In genomic region chr20:44056010-44056698, GRCh38 we compare ENCODE assay signal across 7 cellular contexts.
A peak's percentile ranks its signal among the peaks of the same experiment; 100 is the strongest.
DNase-seq lines count a peak whose midpoint lies in the region; ATAC-seq and TF ChIP-seq lines count a peak whose summit lies in the region.

No MANE protein-coding gene starts in this region.

- H3K27ac ChIP-seq in cardiac muscle cell (no peak overlapping the region), smooth muscle cell (ENCODE audit: low read depth) (no peak overlapping the region)

- H3K27me3 ChIP-seq in cardiac muscle cell (no peaks in the 10 kb centered on the region), smooth muscle cell (ENCODE audit: low read depth) (no peaks in the 10 kb centered on the region)

- peak; percentile 50 for DNase-seq in GM12865 (ENCODE audit: low read depth)
- peak; percentile 34 for DNase-seq in NCI-H2171 (lab: John Stamatoyannopoulos, UW)
- peak; percentile 35 to 40 for DNase-seq in activated CD8-positive, alpha-beta memory T cell treated with anti-CD3 and anti-CD28 coated beads for 4 hours (ENCODE audit: low read depth in 2 of 2)
- peak; percentile 27 to 71 for DNase-seq in cardiac muscle cell (ENCODE audit: low read depth in 1 of 2, low spot score in 1 of 2)
- no peak for DNase-seq in smooth muscle cell (lab: John Stamatoyannopoulos, UW; ENCODE audit: unreplicated experiment)
- DNase-seq in omental fat pad (ENCODE audit: low spot score), result no peak

- WGBS in smooth muscle cell (ENCODE audit: low lambda C conversion rate), result 64% methylated on average over 13 of the region's 13 CpGs

- no peak overlapping the region for H2AFZ ChIP-seq in smooth muscle cell (ENCODE audit: low read depth)

- H3K4me1 ChIP-seq in cardiac muscle cell (ENCODE audit: low read depth) (no peaks in the 10 kb centered on the region), smooth muscle cell (ENCODE audit: low read depth) (no peaks in the 10 kb centered on the region)

- no peaks in the 10 kb centered on the region for H3K79me2 ChIP-seq in smooth muscle cell (ENCODE audit: low read depth)

- H3K9ac ChIP-seq in smooth muscle cell (ENCODE audit: low read depth), result no peak overlapping the region

- no peaks in the 10 kb centered on the region for H3K9me3 ChIP-seq in cardiac muscle cell (ENCODE audit: low read depth)
- H3K9me3 ChIP-seq in smooth muscle cell (replicated peaks; ENCODE audit: low read depth), result no peaks in the 10 kb centered on the region

- no peaks in the 10 kb centered on the region for H3F3A ChIP-seq in smooth muscle cell (ENCODE audit: low read depth)

- H3K36me3 ChIP-seq in cardiac muscle cell, result no peaks in the 10 kb centered on the region
- no peaks in the 10 kb centered on the region for H3K36me3 ChIP-seq in smooth muscle cell (ENCODE audit: low read depth)

- no peaks in the 10 kb centered on the region for H4K20me1 ChIP-seq in smooth muscle cell (ENCODE audit: low read depth)

- TF ChIP-seq CTCF in GM12865 (IDR thresholded peaks at IDR 0.05; ENCODE audit: insufficient read depth, low read depth, low read length, missing control alignments), result peak; percentile 20
- TF ChIP-seq CTCF in cardiac muscle cell (IDR thresholded peaks at IDR 0.05; ENCODE audit: low read depth, low read length), result peak; percentile 38
- TF ChIP-seq CTCF in smooth muscle cell (IDR thresholded peaks at IDR 0.05; ENCODE audit: borderline replicate concordance, insufficient read depth, poor library complexity, severe bottlenecking), result peak; percentile 34
- no peak for TF ChIP-seq CTCF in omental fat pad (IDR thresholded peaks at IDR 0.05)

- ATAC-seq in omental fat pad (ENCODE audit: low FRiP score) (no peak), HG02870 (IDR thresholded peaks at IDR 0.05; ENCODE audit: unreplicated experiment) (no peak)

- no peak overlapping the region for H3K4me3 ChIP-seq in GM12865 (ENCODE audit: low read depth, low read length)
- no peak overlapping the region for H3K4me3 ChIP-seq in cardiac muscle cell
- no peak overlapping the region for H3K4me3 ChIP-seq in smooth muscle cell

- no peak overlapping the region for H3K4me2 ChIP-seq in smooth muscle cell

Comparison
In these comparisons a context has a peak if more than half of its experiments do, and no peak if none do; other contexts are left out.
1. DNase-seq: peak in GM12865 (single experiment), NCI-H2171 (single experiment), activated CD8-positive, alpha-beta memory T cell treated with anti-CD3 and anti-CD28 coated beads for 4 hours (2 of 2) and cardiac muscle cell (2 of 2); none in smooth muscle cell (single experiment) and omental fat pad (single experiment).
2. CTCF ChIP-seq: peak in GM12865 (single experiment), cardiac muscle cell (single experiment) and smooth muscle cell (single experiment); none in omental fat pad (0 of 3).